8 cellular contexts compared by ENCODE assay signal in genomic region chr4:184471872-184472539, GRCh38. TPM values are rescaled to one million over a fixed set of nuclear protein-coding genes. Genes with fewer than 3 reads are reported as not detected.
DNase-seq lines count a peak whose midpoint lies in the region; ATAC-seq and TF ChIP-seq lines count a peak whose summit lies in the region.

No MANE protein-coding gene starts in this region.

- peaks cover 37 to 54% of the 10 kb centered on the region in 2 donors for H3K36me3 Mint-ChIP-seq in activated naive CD4-positive, alpha-beta T cell treated with anti-CD3 and anti-CD28 coated beads, Interleukin-2, amount 50 U/mL, for 72 hours

- H3K27ac Mint-ChIP-seq in activated naive CD4-positive, alpha-beta T cell treated with anti-CD3 and anti-CD28 coated beads, Interleukin-2, amount 50 U/mL, for 72 hours, result peak overlapping the region; percentile 83 to 96

- H3K27me3 ChIP-seq in KMS-11 (ENCODE audit: insufficient read depth, low read depth) (no peaks in the 10 kb centered on the region), iPS-18a (ENCODE audit: control insufficient read depth, insufficient read depth, low read length) (no peaks in the 10 kb centered on the region)

- H3K4me2 ChIP-seq in KMS-11, result peak overlapping the region; percentile 83

- no peaks in the 10 kb centered on the region for H4K20me1 ChIP-seq in KMS-11 (ENCODE audit: insufficient read depth)

- no peaks in the 10 kb centered on the region for H3K9me3 Mint-ChIP-seq in activated naive CD4-positive, alpha-beta T cell treated with anti-CD3 and anti-CD28 coated beads, Interleukin-2, amount 50 U/mL, for 72 hours

- peak in 1 of 2 donors; percentile 4 for ATAC-seq in activated naive CD4-positive, alpha-beta T cell treated with anti-CD3 and anti-CD28 coated beads, Interleukin-2, amount 50 U/mL, for 72 hours
- no peak for ATAC-seq in GM19328 (IDR thresholded peaks at IDR 0.05; ENCODE audit: unreplicated experiment)

- no peak overlapping the region for H2AFZ ChIP-seq in KMS-11 (ENCODE audit: low read depth)

- H3K4me1 ChIP-seq in KMS-11 (ENCODE audit: low read depth, poor library complexity, severe bottlenecking) (peaks cover 60% of the 10 kb centered on the region), iPS-18a (ENCODE audit: control insufficient read depth, low read depth, low read length) (peaks cover 12% of the 10 kb centered on the region)

- H3K9ac ChIP-seq in KMS-11 (peak overlapping the region; percentile 90), iPS-18a (ENCODE audit: low read length) (peak overlapping the region; percentile 72)

- H3K4me3 ChIP-seq in KMS-11 (IDR thresholded peaks at IDR 0.05; ENCODE audit: insufficient read depth, low read depth, low read length) (no peak overlapping the region), iPS-18a (ENCODE audit: low read length) (peak overlapping the region; percentile 71)

- peaks cover 82% of the 10 kb centered on the region for H3K79me2 ChIP-seq in KMS-11 (ENCODE audit: insufficient read depth, low read depth)

- H3K36me3 ChIP-seq in KMS-11 (ENCODE audit: insufficient read depth) (no peaks in the 10 kb centered on the region), iPS-18a (ENCODE audit: control insufficient read depth, low read depth, low read length) (no peaks in the 10 kb centered on the region)

- DNase-seq in NCI-H345 (lab: John Stamatoyannopoulos, UW) (peak; percentile 18), NCI-H345 treated with DMSO at 0.1 percent for 48 hours (lab: John Stamatoyannopoulos, UW; ENCODE audit: unreplicated experiment) (no peak), NCI-H128 (lab: John Stamatoyannopoulos, UW; ENCODE audit: unreplicated experiment) (no peak)
- DNase-seq in activated naive CD4-positive, alpha-beta T cell treated with anti-CD3 and anti-CD28 coated beads, Interleukin-2, amount 50 U/mL, for 72 hours (ENCODE audit: low spot score in 2 of 2), result peak in 1 of 2 donors; percentile 28
- DNase-seq in stimulated activated CD4-positive, alpha-beta T cell treated with anti-CD3 and anti-CD28 coated beads, Interleukin-4, amount 100 ng/mL, for 1 hour, result peak; percentile 21

- no peaks in the 10 kb centered on the region for H3K9me3 ChIP-seq in iPS-18a (ENCODE audit: control insufficient read depth, low read depth, low read length)

- TF ChIP-seq CTCF in KMS-11 (conservative IDR thresholded peaks at IDR 0.05; ENCODE audit: low read depth, low read length), result no peak

- H3K27ac ChIP-seq in KMS-11 (peak overlapping the region; percentile 78), iPS-18a (ENCODE audit: low read length) (no peak overlapping the region)

RNA-seq across cellular contexts. Expression of gene IRF2, which starts 2.3 kb away (rescaled TPM):
- total RNA-seq in activated naive CD4-positive, alpha-beta T cell treated with anti-CD3 and anti-CD28 coated beads, Interleukin-2, amount 50 U/mL, for 72 hours, result 10 to 100 TPM; 52.7 to 56.8 TPM

Comparison
In these comparisons a context has a peak if more than half of its experiments do, and no peak if none do; other contexts are left out.
1. DNase-seq: peak in NCI-H345 (single experiment) and stimulated activated CD4-positive, alpha-beta T cell treated with anti-CD3 and anti-CD28 coated beads, Interleukin-4, amount 100 ng/mL, for 1 hour (single experiment); none in NCI-H345 treated with DMSO at 0.1 percent for 48 hours (single experiment) and NCI-H128 (single experiment).